ENCODE assay signal across 10 cellular contexts in the genomic region with DNA sequence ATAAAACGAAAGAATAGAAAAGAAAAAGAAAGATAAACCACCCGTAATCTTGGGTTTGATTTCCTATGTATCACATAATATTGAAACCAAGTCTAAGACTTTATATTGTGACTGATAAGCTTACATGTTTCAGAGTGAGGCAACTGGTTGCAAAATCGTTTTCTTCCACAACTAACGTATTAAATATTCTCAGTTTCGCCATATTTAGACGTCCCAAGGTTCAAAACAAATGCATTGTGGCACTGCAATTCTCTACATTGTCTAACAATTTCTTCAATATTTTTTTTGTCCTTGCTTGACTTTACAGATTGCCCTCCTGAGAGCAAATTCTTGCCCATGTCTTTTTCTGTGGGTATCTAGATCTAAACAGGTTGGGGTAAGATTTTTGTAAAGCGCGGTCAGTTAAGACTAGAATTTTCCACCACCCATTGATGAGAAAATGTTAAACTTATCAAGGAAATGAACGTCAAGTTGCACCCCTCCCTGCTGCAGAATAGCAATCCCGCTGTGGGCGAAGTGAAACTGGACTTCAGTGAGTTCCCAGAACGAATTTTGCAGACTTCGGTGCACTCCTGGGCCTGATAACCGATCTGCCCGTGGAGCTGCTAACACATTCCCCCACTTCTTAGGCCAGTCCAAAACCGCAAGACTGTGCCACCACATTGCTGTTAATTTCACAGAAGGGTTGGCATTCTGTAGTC.
A peak's percentile ranks its signal among the peaks of the same experiment; 100 is the strongest.
DNase-seq lines count a peak whose midpoint lies in the region; ATAC-seq and TF ChIP-seq lines count a peak whose summit lies in the region.
"Had no signal": no experiment of that assay in that cellular context is flagged by ENCODE, and none has a peak within 500 bp of the region (broad histone marks: within the 10 kb centered on the region; RNA-seq: fewer than 3 reads in every experiment).

No MANE protein-coding gene starts in this region.

- peak overlapping the region; percentile 90 for H3K4me3 ChIP-seq in astrocyte of the cerebellum (ENCODE audit: low read depth, low read length)
- peak overlapping the region; percentile 58 to 74 for H3K4me3 ChIP-seq in tibial artery
- no peak overlapping the region for H3K4me3 ChIP-seq in effector memory CD4-positive, alpha-beta T cell (ENCODE audit: insufficient read depth, low read depth, low read length, poor library complexity, severe bottlenecking)

- in situ Hi-C loops in astrocyte of the cerebellum (cut with HindIII; ENCODE audit: low sequenced_read_pairs): loop anchor here (10.0 to 25.0 kb wide), 2 partner anchors 656 to 1274 kb away; no protein-coding TSS in a partner anchor

- peaks cover 0 to 27% (median 8%) of the 10 kb centered on the region in 4 donors for H3K4me1 ChIP-seq in tibial artery
- peaks cover 18% of the 10 kb centered on the region for H3K4me1 ChIP-seq in effector memory CD4-positive, alpha-beta T cell (ENCODE audit: control insufficient read depth, insufficient read depth, low read length, poor library complexity, severe bottlenecking)

- TF ChIP-seq CTCF in astrocyte of the cerebellum (IDR thresholded peaks at IDR 0.05; ENCODE audit: low read depth, low read length, missing control alignments) (no peak), tibial artery (IDR thresholded peaks at IDR 0.05) (no peak)

- DNase-seq in NCI-H82 (lab: John Stamatoyannopoulos, UW) (peak; percentile 34), NCI-H82 treated with DMSO at 0.1 percent for 48 hours (lab: John Stamatoyannopoulos, UW; ENCODE audit: unreplicated experiment) (no peak), astrocyte of the cerebellum (ENCODE audit: low read depth) (no peak), left kidney (ENCODE audit: low read depth, low spot score) (peak; percentile 51), tibial artery (no peak), putamen (ENCODE audit: low spot score) (no peak)
- DNase-seq in effector memory CD4-positive, alpha-beta T cell: no peak
- DNase-seq: activated CD8-positive, alpha-beta memory T cell treated with anti-CD3 and anti-CD28 coated beads for 24 hours; NCI-H187 treated with DMSO at 0.1 percent for 48 hours had no signal

- peaks cover 0 to 2% of the 10 kb centered on the region in 2 donors for H3K27me3 ChIP-seq in tibial artery
- H3K27me3 ChIP-seq in effector memory CD4-positive, alpha-beta T cell (replicated peaks; ENCODE audit: control insufficient read depth, insufficient read depth, low read length, poor library complexity, severe bottlenecking): peaks cover 30% of the 10 kb centered on the region

- no peaks in the 10 kb centered on the region for H3K9me3 ChIP-seq in tibial artery
- H3K9me3 ChIP-seq in effector memory CD4-positive, alpha-beta T cell (ENCODE audit: control insufficient read depth, low read length): no peaks in the 10 kb centered on the region

- peaks cover 0 to 9% (median 2%) of the 10 kb centered on the region in 3 donors for H3K36me3 ChIP-seq in tibial artery
- no peaks in the 10 kb centered on the region for H3K36me3 ChIP-seq in effector memory CD4-positive, alpha-beta T cell (ENCODE audit: control insufficient read depth, insufficient read depth, low read length)

- no peak for ATAC-seq in GM21619 (IDR thresholded peaks at IDR 0.05; ENCODE audit: unreplicated experiment)

- intact Hi-C loops in tibial artery (cut with DNase I; ENCODE audit: low total_unique reads): no loop called here

- H3K27ac ChIP-seq in tibial artery: peak overlapping the region; percentile 81 to 85
- H3K27ac ChIP-seq in effector memory CD4-positive, alpha-beta T cell (ENCODE audit: insufficient read depth, low read length, poor library complexity, severe bottlenecking): no peak overlapping the region

Comparison
In these comparisons a context has a peak if more than half of its experiments do, and no peak if none do; other contexts are left out.
1. DNase-seq: peak in NCI-H82 (single experiment) and left kidney (single experiment); none in NCI-H82 treated with DMSO at 0.1 percent for 48 hours (single experiment), astrocyte of the cerebellum (single experiment), tibial artery (0 of 2), effector memory CD4-positive, alpha-beta T cell (0 of 3) and putamen (single experiment).